Comparison of ENCODE assay signal across 1 cellular context in genomic region chr2:207352978-207353377, GRCh38.
TF ChIP-seq lines count a peak whose summit lies in the region.

No MANE protein-coding gene starts in this region.

TF ChIP-seq in K562, 482 proteins besides CTCF, POLR2A, EP300 and RAD21 (continued from another document):
- no peak for TF ChIP-seq HES1 (IDR thresholded peaks at IDR 0.05; ENCODE audit: low read depth)
- TF ChIP-seq, protein P1, sequence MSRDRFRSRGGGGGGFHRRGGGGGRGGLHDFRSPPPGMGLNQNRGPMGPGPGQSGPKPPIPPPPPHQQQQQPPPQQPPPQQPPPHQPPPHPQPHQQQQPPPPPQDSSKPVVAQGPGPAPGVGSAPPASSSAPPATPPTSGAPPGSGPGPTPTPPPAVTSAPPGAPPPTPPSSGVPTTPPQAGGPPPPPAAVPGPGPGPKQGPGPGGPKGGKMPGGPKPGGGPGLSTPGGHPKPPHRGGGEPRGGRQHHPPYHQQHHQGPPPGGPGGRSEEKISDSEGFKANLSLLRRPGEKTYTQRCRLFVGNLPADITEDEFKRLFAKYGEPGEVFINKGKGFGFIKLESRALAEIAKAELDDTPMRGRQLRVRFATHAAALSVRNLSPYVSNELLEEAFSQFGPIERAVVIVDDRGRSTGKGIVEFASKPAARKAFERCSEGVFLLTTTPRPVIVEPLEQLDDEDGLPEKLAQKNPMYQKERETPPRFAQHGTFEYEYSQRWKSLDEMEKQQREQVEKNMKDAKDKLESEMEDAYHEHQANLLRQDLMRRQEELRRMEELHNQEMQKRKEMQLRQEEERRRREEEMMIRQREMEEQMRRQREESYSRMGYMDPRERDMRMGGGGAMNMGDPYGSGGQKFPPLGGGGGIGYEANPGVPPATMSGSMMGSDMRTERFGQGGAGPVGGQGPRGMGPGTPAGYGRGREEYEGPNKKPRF (IDR thresholded peaks at IDR 0.05; ENCODE audit: low read depth, low read length) = no peak
- TF ChIP-seq SMC3 (conservative IDR thresholded peaks at IDR 0.05; ENCODE audit: insufficient read depth, low read depth, low read length) = no peak
- TF ChIP-seq ZBTB7A (IDR thresholded peaks at IDR 0.05; ENCODE audit: borderline replicate concordance, control insufficient read depth, low read depth, low read length) = no peak
- no peak for TF ChIP-seq ATF1 (CRISPR knock-in tag; IDR thresholded peaks at IDR 0.05)
- TF ChIP-seq ATF1 (tag; IDR thresholded peaks at IDR 0.05) = no peak
- TF ChIP-seq XRCC4 (IDR thresholded peaks at IDR 0.05; ENCODE audit: extremely low read depth, insufficient read depth, insufficient read length) = no peak
- TF ChIP-seq, protein P2, sequence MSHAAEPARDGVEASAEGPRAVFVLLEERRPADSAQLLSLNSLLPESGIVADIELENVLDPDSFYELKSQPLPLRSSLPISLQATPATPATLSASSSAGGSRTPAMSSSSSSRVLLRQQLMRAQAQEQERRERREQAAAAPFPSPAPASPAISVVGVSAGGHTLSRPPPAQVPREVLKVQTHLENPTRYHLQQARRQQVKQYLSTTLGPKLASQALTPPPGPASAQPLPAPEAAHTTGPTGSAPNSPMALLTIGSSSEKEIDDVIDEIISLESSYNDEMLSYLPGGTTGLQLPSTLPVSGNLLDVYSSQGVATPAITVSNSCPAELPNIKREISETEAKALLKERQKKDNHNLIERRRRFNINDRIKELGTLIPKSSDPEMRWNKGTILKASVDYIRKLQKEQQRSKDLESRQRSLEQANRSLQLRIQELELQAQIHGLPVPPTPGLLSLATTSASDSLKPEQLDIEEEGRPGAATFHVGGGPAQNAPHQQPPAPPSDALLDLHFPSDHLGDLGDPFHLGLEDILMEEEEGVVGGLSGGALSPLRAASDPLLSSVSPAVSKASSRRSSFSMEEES (CRISPR knock-in tag; IDR thresholded peaks at IDR 0.05) = peak; percentile 94
- peak; percentile 80 for TF ChIP-seq RAD51 (IDR thresholded peaks at IDR 0.05; ENCODE audit: borderline replicate concordance, low read depth)
- no peak for TF ChIP-seq PHB2 (IDR thresholded peaks at IDR 0.05; ENCODE audit: low read depth)
- TF ChIP-seq CBFA2T2 (conservative IDR thresholded peaks at IDR 0.05) = peak; percentile 29; the same call in 1 of the 2 replicates
- peak; percentile 84 for TF ChIP-seq TOE1 (IDR thresholded peaks at IDR 0.05; ENCODE audit: borderline replicate concordance)
- TF ChIP-seq TOE1 (CRISPR knock-in tag; IDR thresholded peaks at IDR 0.05; ENCODE audit: borderline replicate concordance, low read depth) = no peak
